In genomic region chr12:50482566-50482965, GRCh38 we compare ENCODE assay signal across 20 cellular contexts.
"Had no signal": no experiment of that assay in that cellular context is flagged by ENCODE, and none has a peak within 500 bp of the region (broad histone marks: within the 10 kb centered on the region; RNA-seq: fewer than 3 reads in every experiment).

No MANE protein-coding gene starts in this region.

- H3K27me3 ChIP-seq: cardiac muscle cell, left lung, upper lobe of left lung had no signal

- H3K27ac ChIP-seq: cardiac muscle cell, left lung, psoas muscle, upper lobe of left lung had no signal

- H3K4me1 Mint-ChIP-seq: activated B cell treated with CpG ODN at 0.5 μM for 24 hours; activated CD4-positive, alpha-beta T cell treated with anti-CD3 and anti-CD28 coated beads for 36 hours; activated naive CD8-positive, alpha-beta T cell treated with anti-CD3 and anti-CD28 coated beads, Interleukin-2, amount 10 ng/mL, durations not matched to agents 7 days and 5 days; naive thymus-derived CD8-positive, alpha-beta T cell had no signal

- ATAC-seq: activated CD4-positive, alpha-beta T cell treated with anti-CD3 and anti-CD28 coated beads for 36 hours; left lung; naive thymus-derived CD8-positive, alpha-beta T cell; psoas muscle; right cardiac atrium had no signal

- DNase-seq: activated B cell treated with CpG ODN at 0.5 μM for 24 hours; activated CD4-positive, alpha-beta T cell treated with anti-CD3 and anti-CD28 coated beads for 36 hours; activated CD4-positive, alpha-beta T cell treated with anti-CD3 and anti-CD28 coated beads, Interleukin-2, amount 50 U/mL, for 48 hours; activated CD8-positive, alpha-beta memory T cell treated with anti-CD3 and anti-CD28 coated beads, Interleukin-2, amount 50 U/mL, for 48 hours; activated naive CD4-positive, alpha-beta T cell treated with anti-CD3 and anti-CD28 coated beads for 36 hours; activated naive CD8-positive, alpha-beta T cell treated with anti-CD3 and anti-CD28 coated beads, Interleukin-2, amount 10 ng/mL, durations not matched to agents 7 days and 5 days; activated T-cell treated with anti-CD3 and anti-CD28 coated beads, Interleukin-2, amount 50 U/mL, for 4 hours; amygdala; left lung; naive thymus-derived CD8-positive, alpha-beta T cell; psoas muscle; right cardiac atrium; stimulated activated CD4-positive, alpha-beta T cell treated with anti-CD3 and anti-CD28 coated beads, Interleukin-4, amount 100 ng/mL, for 24 hours; stimulated activated naive CD4-positive, alpha-beta T cell treated with Interleukin-2 at 50 U/mL for 16 hours; T1000; upper lobe of left lung had no signal

- H3K4me3 ChIP-seq: cardiac muscle cell, left lung, lung, psoas muscle, upper lobe of left lung had no signal

- H3K27me3 Mint-ChIP-seq: activated B cell treated with CpG ODN at 0.5 μM for 24 hours; activated CD4-positive, alpha-beta T cell treated with anti-CD3 and anti-CD28 coated beads for 36 hours; activated naive CD8-positive, alpha-beta T cell treated with anti-CD3 and anti-CD28 coated beads, Interleukin-2, amount 10 ng/mL, durations not matched to agents 7 days and 5 days; naive thymus-derived CD8-positive, alpha-beta T cell had no signal

- H3K27ac Mint-ChIP-seq: activated B cell treated with CpG ODN at 0.5 μM for 24 hours; activated CD4-positive, alpha-beta T cell treated with anti-CD3 and anti-CD28 coated beads for 36 hours; activated naive CD4-positive, alpha-beta T cell treated with anti-CD3 and anti-CD28 coated beads for 36 hours; activated naive CD8-positive, alpha-beta T cell treated with anti-CD3 and anti-CD28 coated beads, Interleukin-2, amount 10 ng/mL, durations not matched to agents 7 days and 5 days; activated T-helper 2 cell treated with anti-CD3 and anti-CD28 coated beads, Interferon-gamma antibody, Interleukin-2, Interleukin-4, amounts not matched to agents 10 μg/mL and 5 μg/mL and 100 μg/mL, durations not matched to agents 14 hours and 24 hours and 36 hours; T-helper 1 cell treated with Interleukin-12 subunit alpha and Interleukin-12 subunit beta and Interleukin-4 antibody, amounts not matched to agents 30 μg/mL and 1 μg/mL, for 36 hours had no signal

- H3K4me3 Mint-ChIP-seq: activated B cell treated with CpG ODN at 0.5 μM for 24 hours; activated CD4-positive, alpha-beta T cell treated with anti-CD3 and anti-CD28 coated beads for 36 hours; activated naive CD4-positive, alpha-beta T cell treated with anti-CD3 and anti-CD28 coated beads for 36 hours; activated naive CD8-positive, alpha-beta T cell treated with anti-CD3 and anti-CD28 coated beads, Interleukin-2, amount 10 ng/mL, durations not matched to agents 7 days and 5 days; activated T-cell treated with anti-CD3 and anti-CD28 coated beads, Interleukin-2, amount 50 U/mL, for 4 hours; naive thymus-derived CD8-positive, alpha-beta T cell; T-helper 1 cell treated with Interleukin-12 subunit alpha and Interleukin-12 subunit beta and Interleukin-4 antibody, amounts not matched to agents 30 μg/mL and 1 μg/mL, for 36 hours had no signal

- H3K9me3 ChIP-seq: left lung, psoas muscle, upper lobe of left lung had no signal

- H3K4me1 ChIP-seq: left lung, psoas muscle, upper lobe of left lung had no signal

- H3K9me3 Mint-ChIP-seq: activated B cell treated with CpG ODN at 0.5 μM for 24 hours; activated naive CD4-positive, alpha-beta T cell treated with anti-CD3 and anti-CD28 coated beads for 36 hours; activated naive CD8-positive, alpha-beta T cell treated with anti-CD3 and anti-CD28 coated beads, Interleukin-2, amount 10 ng/mL, durations not matched to agents 7 days and 5 days; activated T-cell treated with anti-CD3 and anti-CD28 coated beads, Interleukin-2, amount 50 U/mL, for 4 hours; activated T-helper 2 cell treated with anti-CD3 and anti-CD28 coated beads, Interferon-gamma antibody, Interleukin-2, Interleukin-4, amounts not matched to agents 10 μg/mL and 5 μg/mL and 100 μg/mL, durations not matched to agents 14 hours and 24 hours and 36 hours; T-helper 1 cell treated with Interleukin-12 subunit alpha and Interleukin-12 subunit beta and Interleukin-4 antibody, amounts not matched to agents 30 μg/mL and 1 μg/mL, for 36 hours had no signal
